14 cellular contexts compared by ENCODE assay signal in the genomic region with DNA sequence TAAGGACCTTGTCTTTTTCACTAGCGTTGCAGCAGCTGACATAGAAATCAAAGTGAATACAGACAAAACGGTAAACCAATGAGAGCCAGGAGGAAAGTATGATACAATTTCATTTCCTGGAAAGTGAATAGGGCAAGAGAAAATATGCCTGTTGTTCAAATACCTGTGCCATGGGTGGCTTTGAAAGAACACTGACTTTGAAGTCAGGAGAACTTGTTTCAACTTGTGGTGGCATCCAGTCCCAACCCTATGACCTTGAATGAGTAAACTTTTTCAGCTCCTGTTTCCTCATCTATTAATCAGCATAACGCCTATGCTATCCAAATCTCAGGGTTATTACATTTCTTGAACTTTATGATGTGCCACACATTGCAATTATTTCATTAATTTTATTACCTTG.
DNase-seq lines count a peak whose midpoint lies in the region; ATAC-seq and TF ChIP-seq lines count a peak whose summit lies in the region.
"Had no signal": no experiment of that assay in that cellular context is flagged by ENCODE, and none has a peak within 500 bp of the region (broad histone marks: within the 10 kb centered on the region; RNA-seq: fewer than 3 reads in every experiment).

No MANE protein-coding gene starts in this region.

- no peaks in the 10 kb centered on the region for H3F3A ChIP-seq in smooth muscle cell (ENCODE audit: low read depth)

- H3K4me2 ChIP-seq in smooth muscle cell: no peak overlapping the region
- H3K4me2 ChIP-seq: BLaER1 had no signal

- peak overlapping the region; percentile 63 for H3K9ac ChIP-seq in smooth muscle cell (ENCODE audit: low read depth)
- H3K9ac ChIP-seq: BLaER1, GM23248 had no signal

- 24 to 27% methylated on average over 3 of the region's 3 CpGs for WGBS in esophagus, 2 donors
- WGBS in smooth muscle cell (ENCODE audit: low lambda C conversion rate): 56% methylated on average over 3 of the region's 3 CpGs

- H3K9me3 ChIP-seq in left ventricle myocardium inferior (replicated peaks) (peaks cover 33% of the 10 kb centered on the region), RWPE2 (ENCODE audit: severe bottlenecking) (no peaks in the 10 kb centered on the region), esophagus (ENCODE audit: control insufficient read depth in 2 of 2, insufficient read depth in 1 of 2, low read depth in 1 of 2, low read length in 1 of 2) (no peaks in the 10 kb centered on the region), smooth muscle cell (replicated peaks; ENCODE audit: low read depth) (no peaks in the 10 kb centered on the region), HAP-1 (no peaks in the 10 kb centered on the region)

- H2AFZ ChIP-seq in smooth muscle cell (ENCODE audit: low read depth): no peak overlapping the region
- H2AFZ ChIP-seq: GM23248 had no signal

- H3K36me3 ChIP-seq in left ventricle myocardium inferior: no peaks in the 10 kb centered on the region
- no peaks in the 10 kb centered on the region for H3K36me3 ChIP-seq in RWPE2 (ENCODE audit: low read depth)
- H3K36me3 ChIP-seq in esophagus (ENCODE audit: control insufficient read depth in 2 of 2, insufficient read depth in 2 of 2, low read length in 1 of 2): no peaks in the 10 kb centered on the region
- H3K36me3 ChIP-seq in smooth muscle cell (ENCODE audit: low read depth): no peaks in the 10 kb centered on the region
- no peaks in the 10 kb centered on the region for H3K36me3 ChIP-seq in HAP-1 (replicated peaks)

- intact Hi-C loops in left ventricle myocardium inferior (cut with micrococcal nuclease) (no loop called here), Right ventricle myocardium superior (cut with DNase I) (loop anchor here (10.0 kb wide), 1 partner anchor 109 kb away; no protein-coding TSS in a partner anchor)

- DNase-seq in left ventricle myocardium inferior: no peak
- no peak for DNase-seq in Right ventricle myocardium superior
- no peak for DNase-seq in RWPE2 (ENCODE audit: low spot score)
- no peak for DNase-seq in smooth muscle cell (lab: John Stamatoyannopoulos, UW; ENCODE audit: unreplicated experiment)
- DNase-seq in HAP-1 (ENCODE audit: low spot score in 2 of 2): no peak
- no peak for DNase-seq in stimulated activated naive CD4-positive, alpha-beta T cell treated with Interleukin-2 at 50 U/mL for 16 hours (lab: John Stamatoyannopoulos, UW)
- DNase-seq: 8988T, AML-193, DMS79 had no signal

- no peaks in the 10 kb centered on the region for H3K79me2 ChIP-seq in smooth muscle cell (ENCODE audit: low read depth)

- no peaks in the 10 kb centered on the region for H3K27me3 ChIP-seq in left ventricle myocardium inferior (ENCODE audit: low read depth)
- H3K27me3 ChIP-seq in RWPE2 (ENCODE audit: insufficient read depth, poor library complexity, severe bottlenecking): no peaks in the 10 kb centered on the region
- H3K27me3 ChIP-seq in esophagus (ENCODE audit: control insufficient read depth in 1 of 2, insufficient read depth in 2 of 2, low read length in 2 of 2): no peaks in the 10 kb centered on the region
- H3K27me3 ChIP-seq in smooth muscle cell (ENCODE audit: low read depth): no peaks in the 10 kb centered on the region
- H3K27me3 ChIP-seq in HAP-1 (ENCODE audit: low read depth): no peaks in the 10 kb centered on the region
- H3K27me3 ChIP-seq: BLaER1 had no signal

- H3K4me1 ChIP-seq in left ventricle myocardium inferior (peaks cover 17% of the 10 kb centered on the region), RWPE2 (ENCODE audit: insufficient read depth, poor library complexity, severe bottlenecking) (peaks cover 21% of the 10 kb centered on the region), esophagus (ENCODE audit: control insufficient read depth in 2 of 2, insufficient read depth in 2 of 2, low read length in 1 of 2) (peaks cover 0 to 5% of the 10 kb centered on the region in 2 donors), smooth muscle cell (ENCODE audit: low read depth) (peaks cover 5% of the 10 kb centered on the region), HAP-1 (no peaks in the 10 kb centered on the region)
- H3K4me1 ChIP-seq: BLaER1 had no signal

- in situ Hi-C loops in HAP-1 (cut with MboI; ENCODE audit: low sequenced_read_pairs): no loop called here

- TF ChIP-seq CTCF in left ventricle myocardium inferior (IDR thresholded peaks at IDR 0.05; ENCODE audit: borderline replicate concordance) (no peak), RWPE2 (IDR thresholded peaks at IDR 0.05; ENCODE audit: poor library complexity, severe bottlenecking) (no peak), smooth muscle cell (IDR thresholded peaks at IDR 0.05; ENCODE audit: borderline replicate concordance, insufficient read depth, poor library complexity, severe bottlenecking) (no peak)

- ATAC-seq in Right ventricle myocardium superior (ENCODE audit: poor library complexity) (no peak), RWPE2 (ENCODE audit: low read depth) (peak; percentile 77), HG03521 (IDR thresholded peaks at IDR 0.05; ENCODE audit: unreplicated experiment) (no peak)
- ATAC-seq: GM12878 had no signal

- H3K27ac ChIP-seq in left ventricle myocardium inferior (replicated peaks): peak overlapping the region; percentile 78
- H3K27ac ChIP-seq in RWPE2 (ENCODE audit: poor library complexity, severe bottlenecking): peak overlapping the region; percentile 88
- peak overlapping the region; percentile 74 to 85 for H3K27ac ChIP-seq in esophagus (ENCODE audit: low read depth in 2 of 2, low read length in 1 of 2)
- peak overlapping the region; percentile 86 for H3K27ac ChIP-seq in smooth muscle cell (ENCODE audit: low read depth)
- H3K27ac ChIP-seq: BLaER1, GM23248 had no signal

- H3K4me3 ChIP-seq in left ventricle myocardium inferior (no peak overlapping the region), RWPE2 (ENCODE audit: severe bottlenecking) (no peak overlapping the region), esophagus (ENCODE audit: low read depth in 1 of 2, low read length in 2 of 2) (no peak overlapping the region), smooth muscle cell (no peak overlapping the region), HAP-1 (no peak overlapping the region)
- H3K4me3 ChIP-seq: BLaER1, GM12878, GM23248 had no signal

- H4K20me1 ChIP-seq in smooth muscle cell (ENCODE audit: low read depth): no peaks in the 10 kb centered on the region
- H4K20me1 ChIP-seq: BLaER1 had no signal
